ENCODE assay signal across 1 cellular context in the genomic region with DNA sequence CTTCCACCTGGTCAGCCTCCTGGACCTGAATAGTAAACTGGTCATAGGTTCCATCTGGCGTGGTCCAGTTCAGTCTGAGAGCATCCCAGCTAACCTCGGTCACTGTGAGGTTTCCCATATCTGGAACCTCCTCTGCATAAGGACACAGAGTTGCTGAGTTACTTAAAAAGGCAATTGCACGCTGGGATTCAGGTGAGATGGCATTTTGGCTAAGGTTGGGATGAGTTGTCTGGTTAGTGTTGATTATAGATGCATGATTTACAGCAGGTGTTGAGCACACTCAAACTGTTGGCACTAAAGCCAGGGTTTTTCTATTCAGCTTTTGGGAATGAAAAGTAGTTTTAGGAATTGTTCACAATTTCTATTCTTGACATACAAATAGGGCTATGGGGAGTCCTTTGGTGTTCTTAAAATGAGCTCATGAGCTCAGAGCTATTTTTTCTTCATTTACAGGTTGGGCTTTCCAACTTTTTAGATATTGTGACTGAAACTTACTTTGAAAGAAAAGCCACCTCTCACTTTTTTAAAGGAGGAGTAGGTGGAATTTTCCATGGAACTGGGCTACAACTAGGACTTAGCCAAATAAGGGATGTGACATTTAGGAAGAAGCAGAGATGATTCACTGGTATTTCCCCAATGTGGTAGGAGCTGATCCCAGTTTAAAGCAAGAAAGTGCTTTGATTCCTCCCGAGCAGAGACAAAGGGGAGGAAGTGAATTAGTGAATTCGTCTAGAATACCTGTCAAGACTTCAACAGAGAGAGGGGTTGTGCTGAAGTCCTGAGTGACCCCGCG.
A peak's percentile ranks its signal among the peaks of the same experiment; 100 is the strongest.
TF ChIP-seq lines count a peak whose summit lies in the region.

No MANE protein-coding gene starts in this region.

TF ChIP-seq in H1, 55 proteins besides CTCF, POLR2A, EP300 and RAD21:
- TF ChIP-seq ASH2L (IDR thresholded peaks at IDR 0.05; ENCODE audit: low read length) (no peak), SRF (IDR thresholded peaks at IDR 0.05; ENCODE audit: low read depth, low read length) (peak; percentile 32; the same call in 1 of the 2 replicates)
TF ChIP-seq in H1: peak in this region for 1.
